Comparison of ENCODE assay signal across 8 cellular contexts in genomic region chr9:127983847-127984289, GRCh38. TPM values are rescaled to one million over a fixed set of nuclear protein-coding genes. Genes with fewer than 3 reads are reported as not detected.
DNase-seq lines count a peak whose midpoint lies in the region; ATAC-seq and TF ChIP-seq lines count a peak whose summit lies in the region.

No MANE protein-coding gene starts in this region.

- no peak for TF ChIP-seq POLR2A in heart left ventricle (IDR thresholded peaks at IDR 0.05)

- POLR2A ChIA-PET in HEK293T (lab: Yijun Ruan, JAX) = no interaction called here

- H3K27ac ChIP-seq in heart left ventricle = peak overlapping the region in 9 of 12 donors; percentile 11 to 91 (median 24)
- H3K27ac ChIP-seq in thymus (ENCODE audit: low read depth) = peak overlapping the region; percentile 36

- DNase-seq in heart left ventricle (peak in 1 of 5 donors; percentile 5), left cardiac atrium (no peak), NCI-H69 (lab: John Stamatoyannopoulos, UW) (peak; percentile 46), HEK293T (ENCODE audit: extremely low spot score) (no peak), left lobe of liver (ENCODE audit: low spot score) (no peak)

- peaks cover 15% of the 10 kb centered on the region for H3K4me1 Mint-ChIP-seq in activated T-helper 17 cell treated with anti-CD3 and anti-CD28 coated beads, Interleukin-2, amount 50 U/mL, for 72 hours

- H3K9me3 Mint-ChIP-seq in activated T-helper 17 cell treated with anti-CD3 and anti-CD28 coated beads, Interleukin-2, amount 50 U/mL, for 72 hours = no peaks in the 10 kb centered on the region

- H3K9me3 ChIP-seq in heart left ventricle (no peaks in the 10 kb centered on the region), thymus (ENCODE audit: control insufficient read depth) (peaks cover 1% of the 10 kb centered on the region)

- no peaks in the 10 kb centered on the region for H3K27me3 Mint-ChIP-seq in activated T-helper 17 cell treated with anti-CD3 and anti-CD28 coated beads, Interleukin-2, amount 50 U/mL, for 72 hours

- CTCF ChIA-PET in HEK293T (lab: Yijun Ruan, JAX) = no interaction called here

- H3K4me3 ChIP-seq in heart left ventricle (no peak overlapping the region), thymus (ENCODE audit: low read length) (no peak overlapping the region)

- H3K36me3 Mint-ChIP-seq in activated T-helper 17 cell treated with anti-CD3 and anti-CD28 coated beads, Interleukin-2, amount 50 U/mL, for 72 hours (ENCODE audit: low read depth) = peaks cover 4% of the 10 kb centered on the region

- TF ChIP-seq CTCF in heart left ventricle (IDR thresholded peaks at IDR 0.05) = no peak

- no peak overlapping the region for H3K27ac Mint-ChIP-seq in activated T-helper 17 cell treated with anti-CD3 and anti-CD28 coated beads, Interleukin-2, amount 50 U/mL, for 72 hours

- WGBS in heart left ventricle, 4 donors = 74 to 86% (median 79%) methylated on average over 9 of the region's 9 CpGs
- WGBS in thymus = 87% methylated on average over 9 of the region's 9 CpGs

- no peak overlapping the region for H3K4me3 Mint-ChIP-seq in activated T-helper 17 cell treated with anti-CD3 and anti-CD28 coated beads, Interleukin-2, amount 50 U/mL, for 72 hours

- peaks cover 0 to 35% (median 17%) of the 10 kb centered on the region in 12 donors for H3K4me1 ChIP-seq in heart left ventricle
- peaks cover 15% of the 10 kb centered on the region for H3K4me1 ChIP-seq in thymus (ENCODE audit: control insufficient read depth, insufficient read depth, low read length)

- ATAC-seq in heart left ventricle (no peak), left cardiac atrium (no peak), HG02759 (IDR thresholded peaks at IDR 0.05; ENCODE audit: unreplicated experiment) (peak; percentile 44), left lobe of liver (no peak)
- ATAC-seq in activated T-helper 17 cell treated with anti-CD3 and anti-CD28 coated beads, Interleukin-2, amount 50 U/mL, for 72 hours (replicated peaks) = no peak

- intact Hi-C loops in heart left ventricle (cut with DNase I) = no loop called here
- intact Hi-C loops in left cardiac atrium (cut with DNase I) = no loop called here

- no peaks in the 10 kb centered on the region for H3K36me3 ChIP-seq in heart left ventricle
- no peaks in the 10 kb centered on the region for H3K36me3 ChIP-seq in thymus (ENCODE audit: control insufficient read depth, insufficient read depth)

- H3K27me3 ChIP-seq in heart left ventricle (no peaks in the 10 kb centered on the region), thymus (ENCODE audit: control insufficient read depth, insufficient read depth) (no peaks in the 10 kb centered on the region)

TF ChIP-seq in HEK293T, 16 proteins besides CTCF, POLR2A, EP300 and RAD21:
- TF ChIP-seq NFRKB (IDR thresholded peaks at IDR 0.05) (no peak), FOXA1 (IDR thresholded peaks at IDR 0.05) (no peak), SP1 (IDR thresholded peaks at IDR 0.05) (no peak), ARNT (IDR thresholded peaks at IDR 0.05) (no peak), CTBP1 (IDR thresholded peaks at IDR 0.05; ENCODE audit: borderline replicate concordance) (no peak), SUZ12 (IDR thresholded peaks at IDR 0.05) (no peak), FOXK2 (IDR thresholded peaks at IDR 0.05) (no peak), BHLHE40 (IDR thresholded peaks at IDR 0.05; ENCODE audit: borderline replicate concordance) (no peak), ZNF384 (IDR thresholded peaks at IDR 0.05) (no peak), FOXM1 (IDR thresholded peaks at IDR 0.05; ENCODE audit: borderline replicate concordance) (no peak), LEF1 (IDR thresholded peaks at IDR 0.05; ENCODE audit: borderline replicate concordance) (no peak), L3MBTL2 (conservative IDR thresholded peaks at IDR 0.05) (no peak), TARDBP (IDR thresholded peaks at IDR 0.05) (no peak), HDGF (IDR thresholded peaks at IDR 0.05; ENCODE audit: borderline replicate concordance) (no peak)
- TF ChIP-seq, protein P1, sequence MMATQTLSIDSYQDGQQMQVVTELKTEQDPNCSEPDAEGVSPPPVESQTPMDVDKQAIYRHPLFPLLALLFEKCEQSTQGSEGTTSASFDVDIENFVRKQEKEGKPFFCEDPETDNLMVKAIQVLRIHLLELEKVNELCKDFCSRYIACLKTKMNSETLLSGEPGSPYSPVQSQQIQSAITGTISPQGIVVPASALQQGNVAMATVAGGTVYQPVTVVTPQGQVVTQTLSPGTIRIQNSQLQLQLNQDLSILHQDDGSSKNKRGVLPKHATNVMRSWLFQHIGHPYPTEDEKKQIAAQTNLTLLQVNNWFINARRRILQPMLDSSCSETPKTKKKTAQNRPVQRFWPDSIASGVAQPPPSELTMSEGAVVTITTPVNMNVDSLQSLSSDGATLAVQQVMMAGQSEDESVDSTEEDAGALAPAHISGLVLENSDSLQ (IDR thresholded peaks at IDR 0.05) = no peak

RNA-seq across cellular contexts. Expression of gene EEIG1, which starts 3.1 kb away (rescaled TPM):
- 10 to 100 TPM in 7 of 9 donors, 1 to 10 TPM in 2; 5.4 to 45.2 (median 24.1) TPM for total RNA-seq in heart left ventricle
- polyA plus RNA-seq in heart left ventricle = 10 to 100 TPM in 1 of 2 donors, 1 to 10 TPM in 1; 9.2 to 10.4 TPM
- 10 to 100 TPM; 24.9 to 27.3 TPM for total RNA-seq in left cardiac atrium
- 51.4 TPM for polyA plus RNA-seq in thymus
- total RNA-seq in activated T-helper 17 cell treated with anti-CD3 and anti-CD28 coated beads, Interleukin-2, amount 50 U/mL, for 72 hours = 10 to 100 TPM; 29.6 to 37.8 TPM
- 42.5 TPM for total RNA-seq in left lobe of liver

RNA-seq across cellular contexts. Expression of gene DPM2, which starts 46.2 kb away (rescaled TPM):
- total RNA-seq in heart left ventricle (10 to 100 TPM in 7 of 9 donors, 1 to 10 TPM in 2; 7.2 to 19.5 (median 11.7) TPM), left cardiac atrium (10 to 100 TPM; 14.7 to 18.3 TPM), left lobe of liver (12.4 TPM)
- polyA plus RNA-seq in heart left ventricle (10 to 100 TPM; 15.3 to 31.7 TPM), thymus (32.8 TPM)
- 10 to 100 TPM; 29.4 to 54.5 TPM for total RNA-seq in activated T-helper 17 cell treated with anti-CD3 and anti-CD28 coated beads, Interleukin-2, amount 50 U/mL, for 72 hours

RNA-seq across cellular contexts. Expression of gene PIP5KL1, which starts 53.3 kb away (rescaled TPM):
- total RNA-seq in heart left ventricle (under 1 TPM in 7 of 9 donors, not detected in 2; 0.33 to 0.77 (median 0.51) TPM), left cardiac atrium (under 1 TPM; 0.50 to 0.99 TPM), left lobe of liver (0.40 TPM)
- polyA plus RNA-seq in heart left ventricle (under 1 TPM; 0.12 to 0.15 TPM), thymus (1.2 TPM)
- 1 to 10 TPM; 2.6 to 3.7 TPM for total RNA-seq in activated T-helper 17 cell treated with anti-CD3 and anti-CD28 coated beads, Interleukin-2, amount 50 U/mL, for 72 hours
